8 cellular contexts compared by ENCODE assay signal in genomic region chr11:61516675-61517516, GRCh38. TPM values are rescaled to one million over a fixed set of nuclear protein-coding genes. Genes with fewer than 3 reads are reported as not detected.
A peak's percentile ranks its signal among the peaks of the same experiment; 100 is the strongest.
DNase-seq lines count a peak whose midpoint lies in the region; ATAC-seq and TF ChIP-seq lines count a peak whose summit lies in the region.

No MANE protein-coding gene starts in this region.

- no peak for TF ChIP-seq EP300 in Ishikawa (IDR thresholded peaks at IDR 0.05; ENCODE audit: borderline replicate concordance)

- TF ChIP-seq RAD21 in Ishikawa (IDR thresholded peaks at IDR 0.05; ENCODE audit: low read depth), result peak; percentile 94

- no peaks in the 10 kb centered on the region for H3K9me3 ChIP-seq in CD4-positive, alpha-beta memory T cell (ENCODE audit: control insufficient read depth in 1 of 2, low read length in 2 of 2)
- H3K9me3 ChIP-seq in effector memory CD4-positive, alpha-beta T cell (ENCODE audit: control insufficient read depth, low read length), result no peaks in the 10 kb centered on the region
- H3K9me3 ChIP-seq in testis, result no peaks in the 10 kb centered on the region

- H3K4me3 ChIP-seq in CD4-positive, alpha-beta memory T cell (ENCODE audit: low read length in 2 of 2), result no peak overlapping the region
- peak overlapping the region; percentile 3 for H3K4me3 ChIP-seq in effector memory CD4-positive, alpha-beta T cell (ENCODE audit: insufficient read depth, low read depth, low read length, poor library complexity, severe bottlenecking)
- H3K4me3 ChIP-seq in testis, result peak overlapping the region in 1 of 2 donors; percentile 31

- peak; percentile 66 for ATAC-seq in activated CD8-positive, alpha-beta T cell treated with anti-CD3 and anti-CD28 coated beads, Interleukin-2, amount 10 ng/mL, durations not matched to agents 7 days and 5 days
- ATAC-seq in natural killer cell treated with Interleukin-12 subunit alpha and Interleukin-12 subunit beta and Interleukin-15 and Interleukin-18, amount 100 ng/mL, for 72 hours, result peak in 1 of 2 donors; percentile 53
- ATAC-seq in GM21576 (IDR thresholded peaks at IDR 0.05; ENCODE audit: unreplicated experiment), result no peak

- peaks cover 4 to 22% of the 10 kb centered on the region in 2 donors for H3K27me3 Mint-ChIP-seq in CD4-positive, alpha-beta memory T cell
- H3K27me3 Mint-ChIP-seq in activated CD8-positive, alpha-beta T cell treated with anti-CD3 and anti-CD28 coated beads, Interleukin-2, amount 10 ng/mL, durations not matched to agents 7 days and 5 days (ENCODE audit: low read depth), result no peaks in the 10 kb centered on the region
- peaks cover 0 to 16% of the 10 kb centered on the region in 2 donors for H3K27me3 Mint-ChIP-seq in natural killer cell treated with Interleukin-12 subunit alpha and Interleukin-12 subunit beta and Interleukin-15 and Interleukin-18, amount 100 ng/mL, for 72 hours

- peak in 4 of 5 donors; percentile 37 to 48 (median 41) for DNase-seq in CD4-positive, alpha-beta memory T cell
- DNase-seq in activated CD8-positive, alpha-beta T cell treated with anti-CD3 and anti-CD28 coated beads, Interleukin-2, amount 10 ng/mL, durations not matched to agents 7 days and 5 days, result peak; percentile 65
- peak; percentile 11 to 29 (median 14) for DNase-seq in effector memory CD4-positive, alpha-beta T cell
- DNase-seq in natural killer cell treated with Interleukin-12 subunit alpha and Interleukin-12 subunit beta and Interleukin-15 and Interleukin-18, amount 100 ng/mL, for 72 hours (ENCODE audit: low spot score), result no peak
- peak; percentile 64 for DNase-seq in testis
- no peak for DNase-seq in amniotic stem cell (lab: John Stamatoyannopoulos, UW)

- 31 to 32% methylated on average over 21 to 23 of the region's 23 CpGs for WGBS in testis, 2 donors

- peaks cover 11% of the 10 kb centered on the region for H3K4me1 ChIP-seq in CD4-positive, alpha-beta memory T cell (ENCODE audit: insufficient read depth, low read length)
- H3K4me1 ChIP-seq in effector memory CD4-positive, alpha-beta T cell (ENCODE audit: control insufficient read depth, insufficient read depth, low read length, poor library complexity, severe bottlenecking), result peaks cover 8% of the 10 kb centered on the region
- peaks cover 5% of the 10 kb centered on the region for H3K4me1 ChIP-seq in testis

- intact Hi-C loops in CD4-positive, alpha-beta memory T cell (cut with micrococcal nuclease), result loop anchor here (1.0 to 2.0 kb wide), 2 partner anchors 40 to 180 kb away; no protein-coding TSS in a partner anchor
- intact Hi-C loops in testis (cut with DNase I; ENCODE audit: low total_unique reads), result loop anchor here (10.0 kb wide), 1 partner anchor 72 kb away; no protein-coding TSS in a partner anchor

- CTCF ChIA-PET in CD4-positive, alpha-beta memory T cell (lab: Charles Lee; ENCODE audit: partially characterized antibody), result interaction anchor here (0.6 to 3.6 kb wide), 22 partner anchors 8 to 210 kb away, joined by 3 to 43 read pairs (median 5); a partner anchor contains a TSS
- CTCF ChIA-PET in activated CD8-positive, alpha-beta T cell treated with anti-CD3 and anti-CD28 coated beads, Interleukin-2, amount 10 ng/mL, durations not matched to agents 7 days and 5 days (lab: Charles Lee), result interaction anchor here (0.6 to 4.2 kb wide), 38 partner anchors 10 to 1237 kb away, joined by 3 to 115 read pairs (median 5); partner anchors contain the start of genes LRRC10B and ZBTB3

- TF ChIP-seq POLR2A in testis (IDR thresholded peaks at IDR 0.05), result no peak

- TF ChIP-seq CTCF in testis (IDR thresholded peaks at IDR 0.05), result peak; percentile 92 to 100 (median 95)

- H3K27ac Mint-ChIP-seq in CD4-positive, alpha-beta memory T cell, result peak overlapping the region in 1 of 7 donors; percentile 46
- H3K27ac Mint-ChIP-seq in activated CD8-positive, alpha-beta T cell treated with anti-CD3 and anti-CD28 coated beads, Interleukin-2, amount 10 ng/mL, durations not matched to agents 7 days and 5 days, result no peak overlapping the region
- H3K27ac Mint-ChIP-seq in natural killer cell treated with Interleukin-12 subunit alpha and Interleukin-12 subunit beta and Interleukin-15 and Interleukin-18, amount 100 ng/mL, for 72 hours, result peak overlapping the region in 1 of 2 donors; percentile 48

- H3K36me3 ChIP-seq in CD4-positive, alpha-beta memory T cell (ENCODE audit: insufficient read depth, low read length), result no peaks in the 10 kb centered on the region
- H3K36me3 ChIP-seq in effector memory CD4-positive, alpha-beta T cell (ENCODE audit: control insufficient read depth, insufficient read depth, low read length), result no peaks in the 10 kb centered on the region
- H3K36me3 ChIP-seq in testis (ENCODE audit: low read depth, missing control alignments), result no peaks in the 10 kb centered on the region

- POLR2A ChIA-PET in CD4-positive, alpha-beta memory T cell (lab: Charles Lee; ENCODE audit: partially characterized antibody), result no interaction called here
- POLR2A ChIA-PET in activated CD8-positive, alpha-beta T cell treated with anti-CD3 and anti-CD28 coated beads, Interleukin-2, amount 10 ng/mL, durations not matched to agents 7 days and 5 days (lab: Charles Lee), result interaction anchor here (1.2 kb wide), 1 partner anchor 40 kb away, joined by 4 read pairs; no protein-coding TSS in a partner anchor

- H3K27me3 ChIP-seq in CD4-positive, alpha-beta memory T cell (ENCODE audit: insufficient read depth, low read length), result no peaks in the 10 kb centered on the region
- H3K27me3 ChIP-seq in effector memory CD4-positive, alpha-beta T cell (replicated peaks; ENCODE audit: control insufficient read depth, insufficient read depth, low read length, poor library complexity, severe bottlenecking), result no peaks in the 10 kb centered on the region
- H3K27me3 ChIP-seq in testis, result no peaks in the 10 kb centered on the region

- no peaks in the 10 kb centered on the region for H3K36me3 Mint-ChIP-seq in CD4-positive, alpha-beta memory T cell
- H3K36me3 Mint-ChIP-seq in activated CD8-positive, alpha-beta T cell treated with anti-CD3 and anti-CD28 coated beads, Interleukin-2, amount 10 ng/mL, durations not matched to agents 7 days and 5 days (ENCODE audit: low read depth), result no peaks in the 10 kb centered on the region
- H3K36me3 Mint-ChIP-seq in natural killer cell treated with Interleukin-12 subunit alpha and Interleukin-12 subunit beta and Interleukin-15 and Interleukin-18, amount 100 ng/mL, for 72 hours, result no peaks in the 10 kb centered on the region

- H3K27ac ChIP-seq in CD4-positive, alpha-beta memory T cell (ENCODE audit: low read depth, low read length), result no peak overlapping the region
- H3K27ac ChIP-seq in effector memory CD4-positive, alpha-beta T cell (ENCODE audit: insufficient read depth, low read length, poor library complexity, severe bottlenecking), result no peak overlapping the region
- H3K27ac ChIP-seq in testis, result no peak overlapping the region

- no peaks in the 10 kb centered on the region for H3K9me3 Mint-ChIP-seq in CD4-positive, alpha-beta memory T cell
- H3K9me3 Mint-ChIP-seq in activated CD8-positive, alpha-beta T cell treated with anti-CD3 and anti-CD28 coated beads, Interleukin-2, amount 10 ng/mL, durations not matched to agents 7 days and 5 days (ENCODE audit: insufficient read depth), result no peaks in the 10 kb centered on the region
- no peaks in the 10 kb centered on the region for H3K9me3 Mint-ChIP-seq in natural killer cell treated with Interleukin-12 subunit alpha and Interleukin-12 subunit beta and Interleukin-15 and Interleukin-18, amount 100 ng/mL, for 72 hours

- H3K4me3 Mint-ChIP-seq in CD4-positive, alpha-beta memory T cell, result peak overlapping the region in 5 of 8 donors; percentile 12 to 77 (median 57)
- no peak overlapping the region for H3K4me3 Mint-ChIP-seq in activated CD8-positive, alpha-beta T cell treated with anti-CD3 and anti-CD28 coated beads, Interleukin-2, amount 10 ng/mL, durations not matched to agents 7 days and 5 days
- peak overlapping the region; percentile 13 for H3K4me3 Mint-ChIP-seq in natural killer cell treated with Interleukin-12 subunit alpha and Interleukin-12 subunit beta and Interleukin-15 and Interleukin-18, amount 100 ng/mL, for 72 hours

- H3K4me1 Mint-ChIP-seq in CD4-positive, alpha-beta memory T cell, result peaks cover 2 to 8% (median 7%) of the 10 kb centered on the region in 4 donors
- peaks cover 4% of the 10 kb centered on the region for H3K4me1 Mint-ChIP-seq in activated CD8-positive, alpha-beta T cell treated with anti-CD3 and anti-CD28 coated beads, Interleukin-2, amount 10 ng/mL, durations not matched to agents 7 days and 5 days (ENCODE audit: low read depth)
- peaks cover 7 to 8% of the 10 kb centered on the region in 2 donors for H3K4me1 Mint-ChIP-seq in natural killer cell treated with Interleukin-12 subunit alpha and Interleukin-12 subunit beta and Interleukin-15 and Interleukin-18, amount 100 ng/mL, for 72 hours (ENCODE audit: low read depth in 2 of 2)

TF ChIP-seq in Ishikawa, 13 proteins besides CTCF, POLR2A, EP300 and RAD21:
- TF ChIP-seq MAX (IDR thresholded peaks at IDR 0.05) (no peak), TAF1 (IDR thresholded peaks at IDR 0.05; ENCODE audit: low read depth) (no peak), ZBTB7A (IDR thresholded peaks at IDR 0.05; ENCODE audit: low read depth) (peak; percentile 44; the same call in 1 of the 2 replicates)

RNA-seq across cellular contexts. Expression of gene LRRC10B, which starts 8.3 kb away (rescaled TPM):
- total RNA-seq in CD4-positive, alpha-beta memory T cell, result not detected
- polyA plus RNA-seq in CD4-positive, alpha-beta memory T cell, result not detected
- not detected for total RNA-seq in activated CD8-positive, alpha-beta T cell treated with anti-CD3 and anti-CD28 coated beads, Interleukin-2, amount 10 ng/mL, durations not matched to agents 7 days and 5 days
- total RNA-seq in natural killer cell treated with Interleukin-12 subunit alpha and Interleukin-12 subunit beta and Interleukin-15 and Interleukin-18, amount 100 ng/mL, for 72 hours, result not detected
- 1 to 10 TPM; 4.8 to 6.4 TPM for total RNA-seq in testis
- 5.5 TPM for polyA plus RNA-seq in testis (ENCODE audit: insufficient read depth, low read depth, low replicate concordance)

Comparison
In these comparisons a context has a peak if more than half of its experiments do, and no peak if none do; other contexts are left out.
1. DNase-seq: peak in CD4-positive, alpha-beta memory T cell (4 of 5), activated CD8-positive, alpha-beta T cell treated with anti-CD3 and anti-CD28 coated beads, Interleukin-2, amount 10 ng/mL, durations not matched to agents 7 days and 5 days (single experiment), effector memory CD4-positive, alpha-beta T cell (3 of 3) and testis (single experiment); none in natural killer cell treated with Interleukin-12 subunit alpha and Interleukin-12 subunit beta and Interleukin-15 and Interleukin-18, amount 100 ng/mL, for 72 hours (single experiment) and amniotic stem cell (single experiment).
2. RNA of gene LRRC10B, which starts 8.3 kb away (total RNA-seq): 4.8 to 6.4 TPM in testis; not detected in activated CD8-positive, alpha-beta T cell treated with anti-CD3 and anti-CD28 coated beads, Interleukin-2, amount 10 ng/mL, durations not matched to agents 7 days and 5 days, not detected in CD4-positive, alpha-beta memory T cell and not detected in natural killer cell treated with Interleukin-12 subunit alpha and Interleukin-12 subunit beta and Interleukin-15 and Interleukin-18, amount 100 ng/mL, for 72 hours; every median in the first group is over 4 times any median in the second.